ENCODE assay signal across 15 cellular contexts in genomic region chr14:77339407-77339806, GRCh38. TPM values are rescaled to one million over a fixed set of nuclear protein-coding genes. Genes with fewer than 3 reads are reported as not detected.
DNase-seq lines count a peak whose midpoint lies in the region; ATAC-seq, FAIRE-seq and TF ChIP-seq lines count a peak whose summit lies in the region.
"Had no signal": no experiment of that assay in that cellular context is flagged by ENCODE, and none has a peak within 500 bp of the region (broad histone marks: within the 10 kb centered on the region; RNA-seq: fewer than 3 reads in every experiment).

No MANE protein-coding gene starts in this region.

- H2AFZ ChIP-seq in IMR-90 (replicated peaks; ENCODE audit: low read length, poor library complexity), result no peak overlapping the region

- no peak overlapping the region for H3K4me2 ChIP-seq in IMR-90 (ENCODE audit: low read depth, low read length)

- no peak overlapping the region for H2BK5ac ChIP-seq in IMR-90 (ENCODE audit: low read depth, low read length, poor library complexity, severe bottlenecking)

- no peak for FAIRE-seq in GM12891 (lab: Jason Lieb, UNC)

- H3K9me1 ChIP-seq in IMR-90 (ENCODE audit: insufficient read depth, low read length), result 0 out of 2 replicates have a peak, but pooled peaks cover 4% of the 10 kb centered on the region

- H3K9ac ChIP-seq in IMR-90 (ENCODE audit: low read depth, low read length), result no peak overlapping the region

- no peak overlapping the region for H3K23ac ChIP-seq in IMR-90 (ENCODE audit: low read depth, low read length)

- H3K9me3 ChIP-seq in IMR-90 (ENCODE audit: control insufficient read depth, insufficient read depth, low read length), result no peaks in the 10 kb centered on the region
- no peaks in the 10 kb centered on the region for H3K9me3 ChIP-seq in stomach
- no peaks in the 10 kb centered on the region for H3K9me3 ChIP-seq in aorta (ENCODE audit: control insufficient read depth, low read length)
- H3K9me3 ChIP-seq: BE2C, Peyer's patch, spleen had no signal

- H3K4me3 ChIP-seq in AG10803 (ENCODE audit: low read length) (no peak overlapping the region), IMR-90 (ENCODE audit: insufficient read depth, low read depth, low read length) (no peak overlapping the region), choroid plexus epithelial cell (ENCODE audit: low read depth, low read length) (no peak overlapping the region), stomach (no peak overlapping the region), aorta (ENCODE audit: low read length in 2 of 2) (no peak overlapping the region)
- H3K4me3 ChIP-seq: Peyer's patch, spleen had no signal

- 0 out of 2 replicates have a peak overlapping the region, but pooled peaks have one; percentile 17 for H3K4ac ChIP-seq in IMR-90 (ENCODE audit: low read depth, low read length)

- no peak overlapping the region for H3K27ac ChIP-seq in IMR-90 (ENCODE audit: insufficient read depth, low read length)
- no peak overlapping the region for H3K27ac ChIP-seq in stomach
- no peak overlapping the region for H3K27ac ChIP-seq in aorta (ENCODE audit: low read depth in 1 of 2, low read length in 2 of 2)
- H3K27ac ChIP-seq: Peyer's patch, spleen had no signal

- CTCF ChIA-PET in IMR-90 (lab: Yijun Ruan, JAX), result interaction anchor here (0.7 kb wide), 1 partner anchor 33 kb away, joined by 3 read pairs; no protein-coding TSS in a partner anchor

- TF ChIP-seq RAD21 in IMR-90 (IDR thresholded peaks at IDR 0.05; ENCODE audit: low read length), result no peak

- H3K4me1 ChIP-seq in IMR-90 (ENCODE audit: control insufficient read depth, insufficient read depth, low read length) (peaks cover 4% of the 10 kb centered on the region; the same call in 1 of the 2 replicates), stomach (no peaks in the 10 kb centered on the region), aorta (ENCODE audit: control insufficient read depth in 1 of 2, insufficient read depth in 2 of 2, low read length in 2 of 2) (no peaks in the 10 kb centered on the region)
- H3K4me1 ChIP-seq: BE2C, Peyer's patch, spleen had no signal

- ATAC-seq in IMR-90 (ENCODE audit: low read depth) (peak; percentile 91), aorta (ENCODE audit: low FRiP score) (no peak)
- ATAC-seq: activated T-cell treated with anti-CD3 and anti-CD28 coated beads, Interleukin-2, amount 50 U/mL, for 72 hours; left ventricle myocardium superior; stimulated activated memory B cell treated with anti-CD40 and anti-IgM and Interleukin-4, amounts not matched to agents 10 μg/mL and 1 μg/mL and 100 μg/mL, for 72 hours had no signal

- no peak overlapping the region for H4K91ac ChIP-seq in IMR-90 (ENCODE audit: insufficient read depth, low read depth, low read length)

- no peaks in the 10 kb centered on the region for H4K20me1 ChIP-seq in IMR-90 (ENCODE audit: insufficient read depth, low read length)

- no peak overlapping the region for H3K56ac ChIP-seq in IMR-90 (ENCODE audit: extremely low read depth, insufficient read depth, low read length)

- no peak for TF ChIP-seq EP300 in stomach (IDR thresholded peaks at IDR 0.05)

- no peak overlapping the region for H2BK20ac ChIP-seq in IMR-90 (ENCODE audit: low read depth, low read length)

- POLR2A ChIA-PET in IMR-90 (lab: Charles Lee; ENCODE audit: unreplicated experiment), result no interaction called here

- no peak overlapping the region for H3K14ac ChIP-seq in IMR-90 (replicated peaks; ENCODE audit: low read depth, low read length)

- H3K36me3 ChIP-seq in IMR-90 (ENCODE audit: control insufficient read depth, insufficient read depth, low read length) (peaks cover 8% of the 10 kb centered on the region), stomach (peaks cover 9 to 57% (median 48%) of the 10 kb centered on the region in 4 donors), aorta (ENCODE audit: control insufficient read depth in 1 of 2, insufficient read depth in 2 of 2, low read length in 1 of 2) (peaks cover 0 to 6% of the 10 kb centered on the region in 2 donors)

- no peak overlapping the region for H2BK15ac ChIP-seq in IMR-90 (ENCODE audit: low read depth, low read length)

- H3K18ac ChIP-seq in IMR-90 (ENCODE audit: low read depth, low read length), result no peak overlapping the region

- no peak overlapping the region for H2BK120ac ChIP-seq in IMR-90 (ENCODE audit: low read depth, low read length)

- H2AK5ac ChIP-seq in IMR-90 (ENCODE audit: low read depth, low read length), result no peak overlapping the region

- H3K27me3 ChIP-seq in IMR-90 (ENCODE audit: control insufficient read depth, insufficient read depth, low read length) (no peaks in the 10 kb centered on the region), stomach (no peaks in the 10 kb centered on the region), aorta (ENCODE audit: control insufficient read depth in 1 of 2, insufficient read depth in 2 of 2, low read length in 1 of 2) (no peaks in the 10 kb centered on the region)
- H3K27me3 ChIP-seq: BE2C, Peyer's patch, spleen had no signal

- no peak overlapping the region for H4K5ac ChIP-seq in IMR-90 (ENCODE audit: low read depth, low read length)

- no peak overlapping the region; a peak in 1 of 4 replicates for H4K8ac ChIP-seq in IMR-90 (ENCODE audit: low read depth in 2 of 2, low read length in 2 of 2)

- no peak for TF ChIP-seq POLR2A in IMR-90 (IDR thresholded peaks at IDR 0.05; ENCODE audit: low read depth, low read length)
- no peak for TF ChIP-seq POLR2A in stomach (IDR thresholded peaks at IDR 0.05)
- TF ChIP-seq POLR2A in GM12891 (IDR thresholded peaks at IDR 0.05; ENCODE audit: low read depth, low read length), result no peak

- DNase-seq in AG10803 (ENCODE audit: low read depth) (peak; percentile 55), IMR-90 (peak; percentile 82), choroid plexus epithelial cell (ENCODE audit: low read depth) (peak; percentile 44), iris pigment epithelial cell (ENCODE audit: low read depth) (peak; percentile 72), stomach (no peak), GM12891 (ENCODE audit: insufficient read length, low spot score) (no peak), aorta (no peak)
- no peak for DNase-seq in NK-92 treated with Interleukin-12 subunit alpha and Interleukin-12 subunit beta, amount 100 ng/mL, for 24 hours (lab: John Stamatoyannopoulos, UW)
- DNase-seq: activated T-cell treated with anti-CD3 and anti-CD28 coated beads, Interleukin-2, amount 50 U/mL, for 72 hours; BE2C; left ventricle myocardium superior; NCI-H69; Peyer's patch; spleen had no signal

- no peak overlapping the region for H2AK9ac ChIP-seq in IMR-90 (replicated peaks; ENCODE audit: low read depth, low read length, poor library complexity)

- TF ChIP-seq CTCF in AG10803 (conservative IDR thresholded peaks at IDR 0.05; ENCODE audit: low read length) (no peak), IMR-90 (conservative IDR thresholded peaks at IDR 0.05; ENCODE audit: low read depth, low read length) (no peak), choroid plexus epithelial cell (conservative IDR thresholded peaks at IDR 0.05; ENCODE audit: low read depth, low read length) (no peak), stomach (IDR thresholded peaks at IDR 0.05) (no peak)

- in situ Hi-C loops in IMR-90 (cut with MboI; ENCODE audit: low sequenced_read_pairs), result no loop called here

- intact Hi-C loops in IMR-90 (cut with micrococcal nuclease) (no loop called here), stomach (cut with DNase I; ENCODE audit: low total_unique reads) (no loop called here), aorta (cut with DNase I) (no loop called here)

- no peaks in the 10 kb centered on the region for H3K79me1 ChIP-seq in IMR-90 (ENCODE audit: low read depth in 1 of 2, low read length in 2 of 2)

- WGBS in IMR-90 (ENCODE audit: extremely low coverage in 2 of 2, insufficient read length in 1 of 2), 2 experiments, result no CpG with 5 or more reads among the region's 1 CpG
- WGBS in stomach, 5 donors, result 93 to 100% (median 96%) methylated on average over 1 of the region's 1 CpG
- 96 to 100% methylated on average over 1 of the region's 1 CpG for WGBS in aorta, 2 donors

- BruUV-seq in IMR-90 (replicated peaks; lab: Mats Ljungman, UMichigan), result no TSS peak

- dilution Hi-C loops in IMR-90 (cut with HindIII; ENCODE audit: low sequenced_read_pairs, unreplicated experiment), result no loop called here

RNA-seq across cellular contexts. Expression of gene GSTZ1, which starts 18.6 kb away (rescaled TPM):
- total RNA-seq in IMR-90 (2012; rRNA removed), result 25.0 and 29.0 TPM in 2 replicates
- polyA plus RNA-seq in IMR-90 (2012; rRNA removed), result 19.3 and 19.4 TPM in 2 replicates
- 18.3 and 23.3 TPM in 2 replicates for polyA plus RNA-seq in IMR-90 (2012; cell fraction: cytosol; rRNA removed)
- 16.0 and 20.6 TPM in 2 replicates for polyA plus RNA-seq in IMR-90 (2012; cell fraction: nucleus; rRNA removed; ENCODE audit: low replicate concordance)
- total RNA-seq in stomach, result 10 to 100 TPM in 3 of 5 donors, 1 to 10 TPM in 2; 5.8 to 30.9 (median 10.7) TPM
- 10 to 100 TPM; 25.2 to 39.2 (median 28.6) TPM for polyA plus RNA-seq in stomach
- 26.9 TPM for polyA plus RNA-seq in GM12891 (2012; ENCODE audit: low read depth, missing spikeins)
- 1 to 10 TPM; 5.8 to 8.6 TPM for total RNA-seq in aorta
- 10 to 100 TPM in 1 of 2 donors, 1 to 10 TPM in 1; 9.9 to 17.2 TPM for polyA plus RNA-seq in aorta

RNA-seq across cellular contexts. Expression of gene POMT2, which starts 18.7 kb away (rescaled TPM):
- total RNA-seq in IMR-90 (2012; rRNA removed), result 5.8 and 6.5 TPM in 2 replicates
- 13.0 and 13.1 TPM in 2 replicates for polyA plus RNA-seq in IMR-90 (2012; rRNA removed)
- 7.4 and 9.6 TPM in 2 replicates for polyA plus RNA-seq in IMR-90 (2012; cell fraction: cytosol; rRNA removed)
- 40.0 and 47.7 TPM in 2 replicates for polyA plus RNA-seq in IMR-90 (2012; cell fraction: nucleus; rRNA removed; ENCODE audit: low replicate concordance)
- total RNA-seq in stomach, result 10 to 100 TPM in 4 of 5 donors, 1 to 10 TPM in 1; 8.3 to 33.8 (median 17.9) TPM
- 10 to 100 TPM in 1 of 3 donors, 1 to 10 TPM in 2; 7.3 to 12.1 (median 8.3) TPM for polyA plus RNA-seq in stomach
- polyA plus RNA-seq in GM12891 (2012; ENCODE audit: low read depth, missing spikeins), result 3.1 TPM
- 10 to 100 TPM; 15.6 to 23.4 TPM for total RNA-seq in aorta
- 10 to 100 TPM in 1 of 2 donors, 1 to 10 TPM in 1; 3.1 to 20.3 TPM for polyA plus RNA-seq in aorta

RNA-seq across cellular contexts. Expression of gene TMED8, which starts 37.5 kb away (rescaled TPM):
- total RNA-seq in IMR-90 (2012; rRNA removed) (5.0 and 6.9 TPM in 2 replicates), stomach (10 to 100 TPM in 2 of 5 donors, 1 to 10 TPM in 3; 1.7 to 15.8 (median 9.1) TPM), aorta (1 to 10 TPM; 8.0 to 9.4 TPM)
- polyA plus RNA-seq in IMR-90 (2012; rRNA removed) (1.9 and 2.2 TPM in 2 replicates), stomach (1 to 10 TPM; 2.7 to 5.3 (median 4.3) TPM), aorta (1 to 10 TPM; 2.5 to 4.0 TPM)
- polyA plus RNA-seq in IMR-90 (2012; cell fraction: cytosol; rRNA removed), result 0.73 and 0.78 TPM in 2 replicates
- 0.91 and 2.9 TPM in 2 replicates for polyA plus RNA-seq in IMR-90 (2012; cell fraction: nucleus; rRNA removed; ENCODE audit: low replicate concordance)
- 11.2 TPM for polyA plus RNA-seq in GM12891 (2012; ENCODE audit: low read depth, missing spikeins)

RNA-seq across cellular contexts. Expression of gene SAMD15, which starts 37.8 kb away (rescaled TPM):
- total RNA-seq in IMR-90 (2012; rRNA removed) (1.3 and 1.7 TPM in 2 replicates), stomach (1 to 10 TPM in 1 of 5 donors, under 1 TPM in 2, not detected in 2; under 0.01 to 1.4 (median 0.73) TPM), aorta (under 1 TPM; 0.42 to 0.71 TPM)
- polyA plus RNA-seq in IMR-90 (2012; rRNA removed) (0.17 and 0.68 TPM in 2 replicates), stomach (under 1 TPM; 0.10 to 0.87 (median 0.31) TPM), aorta (1 to 10 TPM in 1 of 2 donors, under 1 TPM in 1; 0.36 to 7.4 TPM)
- polyA plus RNA-seq in IMR-90 (2012; cell fraction: cytosol; rRNA removed), result 0.03 and 0.17 TPM in 2 replicates
- 0.02 and 0.17 TPM in 2 replicates for polyA plus RNA-seq in IMR-90 (2012; cell fraction: nucleus; rRNA removed; ENCODE audit: low replicate concordance)
- 0.37 TPM for polyA plus RNA-seq in GM12891 (2012; ENCODE audit: low read depth, missing spikeins)

Comparison
In these comparisons a context has a peak if more than half of its experiments do, and no peak if none do; other contexts are left out.
1. DNase-seq: peak in AG10803 (single experiment), IMR-90 (single experiment), choroid plexus epithelial cell (single experiment) and iris pigment epithelial cell (single experiment); none in NK-92 treated with Interleukin-12 subunit alpha and Interleukin-12 subunit beta, amount 100 ng/mL, for 24 hours (single experiment), stomach (single experiment), GM12891 (single experiment) and aorta (0 of 2).